21 cellular contexts compared by ENCODE assay signal in the genomic region with DNA sequence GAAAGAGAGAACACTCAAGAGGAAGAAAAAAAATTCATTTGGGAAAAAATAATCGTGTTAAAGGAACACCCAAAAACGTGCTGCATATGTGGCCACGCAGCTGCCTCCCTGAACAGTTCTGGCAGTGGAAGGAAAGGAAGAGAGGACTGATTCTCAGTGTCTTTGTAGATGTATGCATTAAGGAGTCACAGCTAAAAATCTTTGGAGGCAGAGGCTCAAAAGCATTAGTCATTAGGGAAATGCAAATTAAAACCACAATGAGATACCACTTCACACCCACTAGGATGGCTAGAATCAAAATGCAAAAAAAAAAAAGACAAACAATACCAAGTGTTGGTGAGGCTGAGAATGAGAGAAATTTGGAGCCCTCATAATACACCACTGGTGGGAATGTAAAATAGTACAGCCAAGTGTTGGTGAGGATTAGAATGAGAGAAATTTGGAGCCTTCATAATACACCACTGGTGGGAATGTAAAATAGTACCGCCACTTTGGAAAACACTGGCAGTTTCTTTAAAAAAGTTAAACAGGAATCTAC.
DNase-seq lines count a peak whose midpoint lies in the region; ATAC-seq, FAIRE-seq and TF ChIP-seq lines count a peak whose summit lies in the region.
"Had no signal": no experiment of that assay in that cellular context is flagged by ENCODE, and none has a peak within 500 bp of the region (broad histone marks: within the 10 kb centered on the region; RNA-seq: fewer than 3 reads in every experiment).

No MANE protein-coding gene starts in this region.

- DNase-seq in activated naive CD4-positive, alpha-beta T cell treated with anti-CD3 and anti-CD28 coated beads, Interleukin-2, amount 50 U/mL, for 72 hours (ENCODE audit: low spot score in 2 of 2): no peak
- no peak for DNase-seq in activated naive CD4-positive, alpha-beta T cell treated with anti-CD3 and anti-CD28 coated beads, Interleukin-2, amount 50 U/mL, for 16 hours
- DNase-seq in Karpas-422 (no peak), RKO (ENCODE audit: low spot score) (peak; percentile 17), kidney (peak; percentile 6), AG08395 (ENCODE audit: low spot score) (no peak), Right ventricle myocardium superior (no peak)
- DNase-seq: ACHN; AML-193; CD4-positive, alpha-beta memory T cell; DMS153; DMS79; GDM1; GM23248; IMR-90 had no signal

- H3K4me3 ChIP-seq in Karpas-422 (ENCODE audit: low read length): no peak overlapping the region
- no peak overlapping the region for H3K4me3 ChIP-seq in kidney (ENCODE audit: low read length in 2 of 2)
- H3K4me3 ChIP-seq: GM23248, HAP-1 had no signal

- peak; percentile 47 to 48 for ATAC-seq in activated naive CD4-positive, alpha-beta T cell treated with anti-CD3 and anti-CD28 coated beads, Interleukin-2, amount 50 U/mL, for 72 hours
- no peak for ATAC-seq in Right ventricle myocardium superior (ENCODE audit: poor library complexity)
- ATAC-seq in HG03139 (IDR thresholded peaks at IDR 0.05; ENCODE audit: unreplicated experiment): no peak

- H4K20me1 ChIP-seq in Karpas-422 (ENCODE audit: insufficient read depth, low read depth, low read length): no peaks in the 10 kb centered on the region

- H3K4me1 ChIP-seq in Karpas-422 (ENCODE audit: low read length) (peaks cover 34% of the 10 kb centered on the region), kidney (ENCODE audit: control insufficient read depth in 1 of 2, insufficient read depth in 1 of 2, low read depth in 1 of 2, low read length in 2 of 2) (no peaks in the 10 kb centered on the region)
- H3K4me1 ChIP-seq: HAP-1 had no signal

- H3K27ac ChIP-seq in Karpas-422 (ENCODE audit: low read length): peak overlapping the region; percentile 37
- H3K27ac ChIP-seq in kidney (ENCODE audit: low read depth in 2 of 2, low read length in 2 of 2): no peak overlapping the region
- H3K27ac ChIP-seq: C4-2B, GM23248 had no signal

- no peaks in the 10 kb centered on the region for H3K9me3 Mint-ChIP-seq in activated naive CD4-positive, alpha-beta T cell treated with anti-CD3 and anti-CD28 coated beads, Interleukin-2, amount 50 U/mL, for 72 hours

- H3K79me2 ChIP-seq in Karpas-422 (ENCODE audit: low read length): no peaks in the 10 kb centered on the region

- no peak overlapping the region for H2AFZ ChIP-seq in Karpas-422 (ENCODE audit: low read length)
- H2AFZ ChIP-seq: GM23248 had no signal

- H3K4me2 ChIP-seq in Karpas-422 (ENCODE audit: low read depth, low read length, poor library complexity, severe bottlenecking): peak overlapping the region; percentile 47

- no peaks in the 10 kb centered on the region for H3K36me3 Mint-ChIP-seq in activated naive CD4-positive, alpha-beta T cell treated with anti-CD3 and anti-CD28 coated beads, Interleukin-2, amount 50 U/mL, for 72 hours
- H3K36me3 Mint-ChIP-seq: CD4-positive, alpha-beta memory T cell had no signal

- intact Hi-C loops in kidney (cut with DNase I): no loop called here
- intact Hi-C loops in Right ventricle myocardium superior (cut with DNase I): no loop called here

- no peaks in the 10 kb centered on the region for H3K27me3 ChIP-seq in Karpas-422 (ENCODE audit: low read length)

- no peak for TF ChIP-seq CTCF in kidney (IDR thresholded peaks at IDR 0.05; ENCODE audit: borderline replicate concordance, extremely low read depth, insufficient read depth)

- H3K9me3 ChIP-seq in Karpas-422 (ENCODE audit: low read length): no peaks in the 10 kb centered on the region
- H3K9me3 ChIP-seq in kidney (ENCODE audit: control insufficient read depth in 1 of 2, low read length in 2 of 2): no peaks in the 10 kb centered on the region
- H3K9me3 ChIP-seq: HAP-1 had no signal

- no peaks in the 10 kb centered on the region for H3K9me2 ChIP-seq in Karpas-422 (replicated peaks; ENCODE audit: insufficient read depth, low read length)

- H3K27ac Mint-ChIP-seq in activated naive CD4-positive, alpha-beta T cell treated with anti-CD3 and anti-CD28 coated beads, Interleukin-2, amount 50 U/mL, for 72 hours: no peak overlapping the region
- H3K27ac Mint-ChIP-seq: CD4-positive, alpha-beta memory T cell had no signal

- H3K9ac ChIP-seq in Karpas-422 (ENCODE audit: low read length): no peak overlapping the region
- H3K9ac ChIP-seq in kidney (ENCODE audit: low read length in 2 of 2): no peak overlapping the region
- H3K9ac ChIP-seq: GM23248 had no signal

- no peaks in the 10 kb centered on the region for H3K36me3 ChIP-seq in Karpas-422 (ENCODE audit: insufficient read depth, low read length)
- H3K36me3 ChIP-seq in kidney (ENCODE audit: control insufficient read depth in 1 of 2, insufficient read depth in 2 of 2, low read length in 2 of 2): no peaks in the 10 kb centered on the region
- H3K36me3 ChIP-seq: HAP-1 had no signal

- no peak for FAIRE-seq in kidney (lab: Jason Lieb, UNC)
- FAIRE-seq: A204.1, GM12892, HTR-8/SVneo had no signal

Comparison
In these comparisons a context has a peak if more than half of its experiments do, and no peak if none do; other contexts are left out.
1. ATAC-seq: peak in activated naive CD4-positive, alpha-beta T cell treated with anti-CD3 and anti-CD28 coated beads, Interleukin-2, amount 50 U/mL, for 72 hours (2 of 2); none in Right ventricle myocardium superior (single experiment) and HG03139 (single experiment).
2. DNase-seq: peak in RKO (single experiment) and kidney (single experiment); none in activated naive CD4-positive, alpha-beta T cell treated with anti-CD3 and anti-CD28 coated beads, Interleukin-2, amount 50 U/mL, for 72 hours (0 of 2), activated naive CD4-positive, alpha-beta T cell treated with anti-CD3 and anti-CD28 coated beads, Interleukin-2, amount 50 U/mL, for 16 hours (single experiment), Karpas-422 (single experiment), AG08395 (single experiment) and Right ventricle myocardium superior (single experiment).